23 cellular contexts compared by ENCODE assay signal in the genomic region with DNA sequence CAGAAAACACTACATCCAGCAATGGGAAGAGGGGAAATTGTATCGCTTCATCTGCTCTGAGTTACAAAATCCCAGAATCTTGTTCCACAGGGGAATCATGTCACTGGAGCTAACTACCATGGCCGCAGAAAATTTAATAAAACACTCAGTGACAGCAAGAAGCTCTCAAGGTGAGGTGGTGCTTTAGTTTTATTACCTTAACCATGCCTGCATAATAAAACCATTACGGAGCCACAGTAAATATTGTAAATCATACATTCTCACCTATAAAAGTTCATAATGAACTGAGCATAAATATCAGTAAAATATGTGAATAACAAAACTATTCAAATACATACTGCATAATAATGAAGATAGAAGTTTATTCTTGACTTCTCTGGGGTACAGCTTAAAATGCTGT.
A peak's percentile ranks its signal among the peaks of the same experiment; 100 is the strongest.
DNase-seq lines count a peak whose midpoint lies in the region; ATAC-seq, FAIRE-seq and TF ChIP-seq lines count a peak whose summit lies in the region.
"Had no signal": no experiment of that assay in that cellular context is flagged by ENCODE, and none has a peak within 500 bp of the region (broad histone marks: within the 10 kb centered on the region; RNA-seq: fewer than 3 reads in every experiment).

No MANE protein-coding gene starts in this region.

- H2AFZ ChIP-seq in GM23338 (0 out of 2 replicates have a peak overlapping the region, but pooled peaks have one; percentile 11), astrocyte (ENCODE audit: low read depth, low read length) (peak overlapping the region; percentile 20), hepatocyte (no peak overlapping the region), osteoblast (ENCODE audit: low read length) (no peak overlapping the region)
- H2AFZ ChIP-seq: GM23248 had no signal

- H3K4me3 ChIP-seq in GM23338 (no peak overlapping the region), astrocyte (ENCODE audit: insufficient read depth, low read depth, low read length) (no peak overlapping the region), hepatocyte (no peak overlapping the region), osteoblast (ENCODE audit: insufficient read depth, low read length) (no peak overlapping the region), tibial nerve (no peak overlapping the region)
- H3K4me3 ChIP-seq: BLaER1 treated with 17β-estradiol and CSF1 and Interleukin-3, amounts not matched to agents 10 nM and 100 nM; GM23248 had no signal

- TF ChIP-seq EP300 in tibial nerve (IDR thresholded peaks at IDR 0.05): no peak

- TF ChIP-seq CTCF in GM23338 (conservative IDR thresholded peaks at IDR 0.05; ENCODE audit: low read depth in 2 of 2): no peak
- TF ChIP-seq CTCF in astrocyte (IDR thresholded peaks at IDR 0.05; ENCODE audit: insufficient read depth, low read depth, low read length): no peak
- TF ChIP-seq CTCF in hepatocyte (IDR thresholded peaks at IDR 0.05; ENCODE audit: poor library complexity): no peak
- TF ChIP-seq CTCF in osteoblast (IDR thresholded peaks at IDR 0.05; ENCODE audit: extremely low read depth, low read depth, low read length): no peak
- no peak for TF ChIP-seq CTCF in tibial nerve (IDR thresholded peaks at IDR 0.05)
- no peak for TF ChIP-seq CTCF in CD14-positive monocyte (IDR thresholded peaks at IDR 0.05)

- H3K9me3 Mint-ChIP-seq in GM23338 (0 out of 3 replicates have a peak, but pooled peaks cover under 1% of the 10 kb centered on the region), astrocyte (ENCODE audit: unreplicated experiment) (no peaks in the 10 kb centered on the region), CD14-positive monocyte (peaks cover 0 to 4% (median 0%) of the 10 kb centered on the region in 7 donors), immature natural killer cell (peaks cover 10 to 47% (median 14%) of the 10 kb centered on the region in 6 donors)
- H3K9me3 Mint-ChIP-seq: H9 had no signal

- no peak for DNase-seq in GM23338 (ENCODE audit: low spot score)
- no peak for DNase-seq in astrocyte (ENCODE audit: low read depth)
- no peak for DNase-seq in hepatocyte (ENCODE audit: low spot score)
- DNase-seq in osteoblast (ENCODE audit: insufficient read length, low spot score, missing footprints): peak; percentile 18
- DNase-seq in tibial nerve (ENCODE audit: low spot score in 2 of 2): no peak
- no peak for DNase-seq in CD14-positive monocyte (ENCODE audit: low spot score)
- DNase-seq in immature natural killer cell: no peak
- DNase-seq: AML-193; BE2C; Calu3; CD4-positive, alpha-beta memory T cell; COR-L47; DMS53; DMS79 treated with DMSO at 0.1 percent for 48 hours; GF-D8; GM23248; H9 had no signal

- H4K20me1 ChIP-seq in GM23338 (replicated peaks; ENCODE audit: insufficient read depth) (no peaks in the 10 kb centered on the region), astrocyte (ENCODE audit: insufficient read depth, low read length) (no peaks in the 10 kb centered on the region), hepatocyte (ENCODE audit: insufficient read depth, poor library complexity, severe bottlenecking) (no peaks in the 10 kb centered on the region), osteoblast (ENCODE audit: insufficient read depth, low read length) (no peaks in the 10 kb centered on the region)
- H4K20me1 ChIP-seq: BLaER1 treated with 17β-estradiol and CSF1 and Interleukin-3, amounts not matched to agents 10 nM and 100 nM had no signal

- H3K36me3 Mint-ChIP-seq in GM23338 (ENCODE audit: low read depth) (no peaks in the 10 kb centered on the region), astrocyte (ENCODE audit: low read depth, unreplicated experiment) (no peaks in the 10 kb centered on the region), CD14-positive monocyte (no peaks in the 10 kb centered on the region), immature natural killer cell (no peaks in the 10 kb centered on the region)
- H3K36me3 Mint-ChIP-seq: CD4-positive, alpha-beta memory T cell had no signal

- 72% methylated on average over 3 of the region's 3 CpGs for WGBS in hepatocyte (ENCODE audit: low lambda C conversion rate, missing lambda C conversion rate)
- 87% methylated on average over 3 of the region's 3 CpGs for WGBS in tibial nerve, 2 donors

- TF ChIP-seq POLR2A in tibial nerve (IDR thresholded peaks at IDR 0.05): no peak

- H3K4me3 Mint-ChIP-seq in GM23338 (no peak overlapping the region), astrocyte (ENCODE audit: unreplicated experiment) (no peak overlapping the region), CD14-positive monocyte (no peak overlapping the region), immature natural killer cell (no peak overlapping the region)
- H3K4me3 Mint-ChIP-seq: CD4-positive, alpha-beta memory T cell; H9 had no signal

- H3K4me1 Mint-ChIP-seq in GM23338: peaks cover 8% of the 10 kb centered on the region; the same call in 2 of the 3 replicates
- H3K4me1 Mint-ChIP-seq in astrocyte (ENCODE audit: low read depth, unreplicated experiment): no peaks in the 10 kb centered on the region
- H3K4me1 Mint-ChIP-seq in CD14-positive monocyte: no peaks in the 10 kb centered on the region
- H3K4me1 Mint-ChIP-seq in immature natural killer cell: no peaks in the 10 kb centered on the region
- H3K4me1 Mint-ChIP-seq: CD4-positive, alpha-beta memory T cell had no signal

- no peaks in the 10 kb centered on the region for H3K79me2 ChIP-seq in GM23338 (replicated peaks; ENCODE audit: insufficient read depth)
- H3K79me2 ChIP-seq in astrocyte (ENCODE audit: insufficient read depth, low read length): no peaks in the 10 kb centered on the region
- H3K79me2 ChIP-seq in hepatocyte: no peaks in the 10 kb centered on the region
- H3K79me2 ChIP-seq in osteoblast (ENCODE audit: insufficient read depth, low read length): no peaks in the 10 kb centered on the region

- no peaks in the 10 kb centered on the region for H3K36me3 ChIP-seq in GM23338 (ENCODE audit: insufficient read depth)
- no peaks in the 10 kb centered on the region for H3K36me3 ChIP-seq in astrocyte (ENCODE audit: insufficient read depth, low read length)
- no peaks in the 10 kb centered on the region for H3K36me3 ChIP-seq in hepatocyte (replicated peaks; ENCODE audit: insufficient read depth, low read depth)
- no peaks in the 10 kb centered on the region for H3K36me3 ChIP-seq in osteoblast (ENCODE audit: insufficient read depth, low read length)
- no peaks in the 10 kb centered on the region for H3K36me3 ChIP-seq in tibial nerve
- H3K36me3 ChIP-seq: BE2C; BLaER1 treated with 17β-estradiol and CSF1 and Interleukin-3, amounts not matched to agents 10 nM and 100 nM had no signal

- no peaks in the 10 kb centered on the region for H3K27me3 Mint-ChIP-seq in GM23338 (ENCODE audit: insufficient read depth, low read depth, poor library complexity)
- no peaks in the 10 kb centered on the region for H3K27me3 Mint-ChIP-seq in astrocyte (ENCODE audit: low read depth, unreplicated experiment)
- H3K27me3 Mint-ChIP-seq in CD14-positive monocyte (ENCODE audit: low read depth in 3 of 3): no peaks in the 10 kb centered on the region
- no peaks in the 10 kb centered on the region for H3K27me3 Mint-ChIP-seq in immature natural killer cell (ENCODE audit: low read depth in 3 of 3)
- H3K27me3 Mint-ChIP-seq: CD4-positive, alpha-beta memory T cell had no signal

- no peaks in the 10 kb centered on the region for H3K27me3 ChIP-seq in GM23338 (ENCODE audit: insufficient read depth)
- no peaks in the 10 kb centered on the region for H3K27me3 ChIP-seq in astrocyte (ENCODE audit: insufficient read depth, low read length)
- no peaks in the 10 kb centered on the region for H3K27me3 ChIP-seq in hepatocyte
- H3K27me3 ChIP-seq in osteoblast (ENCODE audit: insufficient read depth, low read length): no peaks in the 10 kb centered on the region
- no peaks in the 10 kb centered on the region for H3K27me3 ChIP-seq in tibial nerve
- H3K27me3 ChIP-seq: BE2C; BLaER1 treated with 17β-estradiol and CSF1 and Interleukin-3, amounts not matched to agents 10 nM and 100 nM had no signal

- no peak overlapping the region for H3K4me2 ChIP-seq in GM23338
- H3K4me2 ChIP-seq in astrocyte (ENCODE audit: low read length): peak overlapping the region; percentile 31
- peak overlapping the region; percentile 33 for H3K4me2 ChIP-seq in hepatocyte
- no peak overlapping the region for H3K4me2 ChIP-seq in osteoblast (ENCODE audit: insufficient read depth, low read length)
- H3K4me2 ChIP-seq: BLaER1 treated with 17β-estradiol and CSF1 and Interleukin-3, amounts not matched to agents 10 nM and 100 nM had no signal

- H3K9me3 ChIP-seq in astrocyte (ENCODE audit: insufficient read depth, low read depth, low read length): no peaks in the 10 kb centered on the region
- H3K9me3 ChIP-seq in hepatocyte (ENCODE audit: low read depth): no peaks in the 10 kb centered on the region
- H3K9me3 ChIP-seq in osteoblast (ENCODE audit: low read depth, low read length): peaks cover 3% of the 10 kb centered on the region
- H3K9me3 ChIP-seq in tibial nerve: no peaks in the 10 kb centered on the region
- H3K9me3 ChIP-seq: BLaER1 treated with 17β-estradiol and CSF1 and Interleukin-3, amounts not matched to agents 10 nM and 100 nM had no signal

- no peak for FAIRE-seq in astrocyte (lab: Jason Lieb, UNC)
- FAIRE-seq: A204.1, GM12891, GM18507 had no signal

- H3K27ac Mint-ChIP-seq in GM23338: no peak overlapping the region
- no peak overlapping the region for H3K27ac Mint-ChIP-seq in astrocyte (ENCODE audit: unreplicated experiment)
- no peak overlapping the region for H3K27ac Mint-ChIP-seq in CD14-positive monocyte
- H3K27ac Mint-ChIP-seq in immature natural killer cell: no peak overlapping the region
- H3K27ac Mint-ChIP-seq: CD4-positive, alpha-beta memory T cell; H9 had no signal

- intact Hi-C loops in CD14-positive monocyte (cut with micrococcal nuclease): no loop called here

- no peak overlapping the region for H3K9ac ChIP-seq in astrocyte (ENCODE audit: low read length)
- H3K9ac ChIP-seq: BLaER1 treated with 17β-estradiol and CSF1 and Interleukin-3, amounts not matched to agents 10 nM and 100 nM; GM23248 had no signal

- no peaks in the 10 kb centered on the region for H3F3A ChIP-seq in GM23338 (replicated peaks; ENCODE audit: low read depth)

- ATAC-seq in GM23338 (no peak), GM21381 (IDR thresholded peaks at IDR 0.05; ENCODE audit: unreplicated experiment) (no peak)

- H3K27ac ChIP-seq in GM23338 (ENCODE audit: low read depth): no peak overlapping the region
- no peak overlapping the region for H3K27ac ChIP-seq in astrocyte (ENCODE audit: low read depth, low read length)
- peak overlapping the region; percentile 28 for H3K27ac ChIP-seq in hepatocyte
- H3K27ac ChIP-seq in osteoblast (ENCODE audit: low read depth, low read length): no peak overlapping the region
- H3K27ac ChIP-seq in tibial nerve: no peak overlapping the region
- H3K27ac ChIP-seq: 22Rv1; BLaER1 treated with 17β-estradiol and CSF1 and Interleukin-3, amounts not matched to agents 10 nM and 100 nM; GM23248 had no signal

- H3K4me1 ChIP-seq in GM23338 (ENCODE audit: insufficient read depth) (peaks cover 8% of the 10 kb centered on the region; the same call in 1 of the 2 replicates), astrocyte (ENCODE audit: insufficient read depth, low read length) (no peaks in the 10 kb centered on the region), hepatocyte (ENCODE audit: insufficient read depth) (no peaks in the 10 kb centered on the region), osteoblast (ENCODE audit: insufficient read depth, low read length) (no peaks in the 10 kb centered on the region), tibial nerve (no peaks in the 10 kb centered on the region)
- H3K4me1 ChIP-seq: BE2C; BLaER1 treated with 17β-estradiol and CSF1 and Interleukin-3, amounts not matched to agents 10 nM and 100 nM had no signal

- 0 out of 2 replicates have a peak, but pooled peaks cover 3% of the 10 kb centered on the region for H3K9me2 ChIP-seq in GM23338 (ENCODE audit: insufficient read depth)
- no peaks in the 10 kb centered on the region for H3K9me2 ChIP-seq in hepatocyte (replicated peaks; ENCODE audit: insufficient read depth)

Comparison
In these comparisons a context has a peak if more than half of its experiments do, and no peak if none do; other contexts are left out.
1. H2AFZ ChIP-seq: peak in GM23338 (single experiment) and astrocyte (single experiment); none in hepatocyte (single experiment) and osteoblast (single experiment).
2. H3K4me2 ChIP-seq: peak in astrocyte (single experiment) and hepatocyte (single experiment); none in GM23338 (single experiment) and osteoblast (single experiment).